Comparison of ENCODE assay signal across 21 cellular contexts in genomic region chr7:70570961-70571360, GRCh38.
"Had no signal": no experiment of that assay in that cellular context is flagged by ENCODE, and none has a peak within 500 bp of the region (broad histone marks: within the 10 kb centered on the region; RNA-seq: fewer than 3 reads in every experiment).

No MANE protein-coding gene starts in this region.

- H3K9me3 ChIP-seq: thoracic aorta, upper lobe of right lung had no signal

- H3K4me3 ChIP-seq: thoracic aorta, upper lobe of right lung had no signal

- H3K4me3 Mint-ChIP-seq: activated CD8-positive, alpha-beta T cell treated with anti-CD3 and anti-CD28 coated beads, Interleukin-2, amount 10 ng/mL, durations not matched to agents 7 days and 5 days; activated naive CD4-positive, alpha-beta T cell treated with anti-CD3 and anti-CD28 coated beads, Interleukin-2, amount 50 U/mL, for 24 hours; dendritic cell treated with granulocyte-macrophage colony-stimulating factor and Interleukin-4, amounts not matched to agents 40 ng/mL and 50 ng/mL, for 4 days; stimulated activated naive B cell treated with anti-CD40 and anti-IgM and Interleukin-4, amounts not matched to agents 10 μg/mL and 1 μg/mL and 100 μg/mL, for 72 hours had no signal

- H3K27ac ChIP-seq: thoracic aorta, upper lobe of right lung, VCaP had no signal

- H3K36me3 ChIP-seq: thoracic aorta, upper lobe of right lung had no signal

- H3K27ac Mint-ChIP-seq: activated CD8-positive, alpha-beta T cell treated with anti-CD3 and anti-CD28 coated beads, Interleukin-2, amount 10 ng/mL, durations not matched to agents 7 days and 5 days; activated naive CD4-positive, alpha-beta T cell treated with anti-CD3 and anti-CD28 coated beads, Interleukin-2, amount 50 U/mL, for 24 hours; dendritic cell treated with granulocyte-macrophage colony-stimulating factor and Interleukin-4, amounts not matched to agents 40 ng/mL and 50 ng/mL, for 4 days; stimulated activated naive B cell treated with anti-CD40 and anti-IgM and Interleukin-4, amounts not matched to agents 10 μg/mL and 1 μg/mL and 100 μg/mL, for 72 hours had no signal

- H3K27me3 Mint-ChIP-seq: activated naive CD4-positive, alpha-beta T cell treated with anti-CD3 and anti-CD28 coated beads, Interleukin-2, amount 50 U/mL, for 24 hours; dendritic cell treated with granulocyte-macrophage colony-stimulating factor and Interleukin-4, amounts not matched to agents 40 ng/mL and 50 ng/mL, for 4 days; stimulated activated naive B cell treated with anti-CD40 and anti-IgM and Interleukin-4, amounts not matched to agents 10 μg/mL and 1 μg/mL and 100 μg/mL, for 72 hours had no signal

- H3K9me3 Mint-ChIP-seq: activated naive CD4-positive, alpha-beta T cell treated with anti-CD3 and anti-CD28 coated beads, Interleukin-2, amount 50 U/mL, for 24 hours; brain; dendritic cell treated with granulocyte-macrophage colony-stimulating factor and Interleukin-4, amounts not matched to agents 40 ng/mL and 50 ng/mL, for 4 days; stimulated activated naive B cell treated with anti-CD40 and anti-IgM and Interleukin-4, amounts not matched to agents 10 μg/mL and 1 μg/mL and 100 μg/mL, for 72 hours had no signal

- H3K4me1 ChIP-seq: upper lobe of right lung had no signal

- H3K36me3 Mint-ChIP-seq: activated naive CD4-positive, alpha-beta T cell treated with anti-CD3 and anti-CD28 coated beads, Interleukin-2, amount 50 U/mL, for 24 hours had no signal

- H3K27me3 ChIP-seq: upper lobe of right lung had no signal

- H3K4me1 Mint-ChIP-seq: activated naive CD4-positive, alpha-beta T cell treated with anti-CD3 and anti-CD28 coated beads, Interleukin-2, amount 50 U/mL, for 24 hours had no signal

- ATAC-seq: activated CD8-positive, alpha-beta T cell treated with anti-CD3 and anti-CD28 coated beads, Interleukin-2, amount 10 ng/mL, durations not matched to agents 7 days and 5 days; left ventricle myocardium superior; stimulated activated naive B cell treated with anti-CD40 and anti-IgM and Interleukin-4, amounts not matched to agents 10 μg/mL and 1 μg/mL and 100 μg/mL, for 72 hours had no signal

- DNase-seq: activated CD4-positive, alpha-beta T cell treated with anti-CD3 and anti-CD28 coated beads, Interleukin-2, amount 50 U/mL, for 1 hour; activated CD4-positive, CD25-positive, alpha-beta regulatory T cell treated with anti-CD3 and anti-CD28 coated beads, Interleukin-2, amount 50 U/mL, for 72 hours; activated CD8-positive, alpha-beta T cell treated with anti-CD3 and anti-CD28 coated beads, Interleukin-2, amount 10 ng/mL, durations not matched to agents 7 days and 5 days; activated gamma-delta T cell treated with Interleukin-2 at 50 U/mL for 16 hours; activated T-cell treated with anti-CD3 and anti-CD28 coated beads, Interleukin-2, amount 50 U/mL, for 1 hour; anterior cingulate cortex; effector CD4-positive, alpha-beta T cell; erythroblast; hippocampal formation; left ventricle myocardium superior; midbrain; retina; stimulated activated CD4-positive, alpha-beta T cell treated with anti-CD3 and anti-CD28 coated beads, Interleukin-2, amount 100 ng/mL, for 48 hours; stimulated activated CD8-positive, alpha-beta memory T cell treated with anti-CD3 and anti-CD28 coated beads, Interleukin-4, amount 100 ng/mL, for 48 hours; stimulated activated naive B cell treated with anti-CD40 and anti-IgM and Interleukin-4, amounts not matched to agents 10 μg/mL and 1 μg/mL and 100 μg/mL, for 72 hours; upper lobe of right lung had no signal
